Comparison of ENCODE assay signal across 14 cellular contexts in the genomic region with DNA sequence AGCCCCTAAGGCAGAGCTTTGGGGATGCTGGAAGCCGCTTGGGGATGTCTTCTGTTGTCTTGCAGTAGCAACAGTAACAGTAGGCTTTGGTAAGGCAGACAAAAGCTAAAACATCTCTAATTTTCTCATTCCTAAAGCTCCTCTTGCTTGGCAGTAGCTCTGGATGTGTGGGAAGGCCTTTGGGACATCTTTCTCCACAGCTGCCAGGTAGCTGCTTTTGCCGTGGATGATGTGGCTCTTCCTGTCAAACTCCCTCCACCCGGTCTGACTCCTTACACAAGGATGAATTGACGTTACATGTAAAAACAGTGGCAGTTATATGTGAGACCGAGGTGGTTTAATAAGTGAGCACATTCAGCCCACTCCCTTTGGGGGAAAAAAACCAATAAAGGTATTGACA.
"Had no signal": no experiment of that assay in that cellular context is flagged by ENCODE, and none has a peak within 500 bp of the region (broad histone marks: within the 10 kb centered on the region; RNA-seq: fewer than 3 reads in every experiment).

No MANE protein-coding gene starts in this region.

- H3K4me3 Mint-ChIP-seq: activated B cell treated with CpG ODN at 0.5 μM for 24 hours; activated CD4-positive, alpha-beta T cell treated with anti-CD3 and anti-CD28 coated beads, Interleukin-2, amount 10 ng/mL, durations not matched to agents 24 days and 14 days; activated naive CD8-positive, alpha-beta T cell treated with anti-CD3 and anti-CD28 coated beads for 36 hours; stimulated activated effector memory CD8-positive, alpha-beta T cell treated with anti-CD3 and anti-CD28 coated beads, Interleukin-12 subunit alpha, Interleukin-12 subunit beta, amount 100 ng/mL, for 72 hours had no signal

- ATAC-seq: naive thymus-derived CD8-positive, alpha-beta T cell had no signal

- DNase-seq: activated B cell treated with CpG ODN at 0.5 μM for 24 hours; activated CD8-positive, alpha-beta memory T cell treated with anti-CD3 and anti-CD28 coated beads for 24 hours; kidney had no signal

- H3K27ac ChIP-seq: brain microvascular endothelial cell, epithelial cell of prostate, gastroesophageal sphincter, left lung, right lobe of liver, tibial nerve, vagina had no signal

- H3K27me3 ChIP-seq: brain microvascular endothelial cell, gastroesophageal sphincter, left lung, right lobe of liver, tibial nerve, vagina had no signal

- H3K27me3 Mint-ChIP-seq: activated CD4-positive, alpha-beta T cell treated with anti-CD3 and anti-CD28 coated beads, Interleukin-2, amount 10 ng/mL, durations not matched to agents 24 days and 14 days; activated naive CD8-positive, alpha-beta T cell treated with anti-CD3 and anti-CD28 coated beads for 36 hours had no signal

- H3K27ac Mint-ChIP-seq: activated B cell treated with CpG ODN at 0.5 μM for 24 hours; activated CD4-positive, alpha-beta T cell treated with anti-CD3 and anti-CD28 coated beads, Interleukin-2, amount 10 ng/mL, durations not matched to agents 24 days and 14 days; activated naive CD8-positive, alpha-beta T cell treated with anti-CD3 and anti-CD28 coated beads for 36 hours; naive thymus-derived CD8-positive, alpha-beta T cell; stimulated activated effector memory CD8-positive, alpha-beta T cell treated with anti-CD3 and anti-CD28 coated beads, Interleukin-12 subunit alpha, Interleukin-12 subunit beta, amount 100 ng/mL, for 72 hours had no signal

- H3K4me1 ChIP-seq: gastroesophageal sphincter, right lobe of liver, vagina had no signal

- H3K36me3 ChIP-seq: brain microvascular endothelial cell, gastroesophageal sphincter, left lung, right lobe of liver, tibial nerve, vagina had no signal

- H3K36me3 Mint-ChIP-seq: activated naive CD8-positive, alpha-beta T cell treated with anti-CD3 and anti-CD28 coated beads for 36 hours; naive thymus-derived CD8-positive, alpha-beta T cell; stimulated activated effector memory CD8-positive, alpha-beta T cell treated with anti-CD3 and anti-CD28 coated beads, Interleukin-12 subunit alpha, Interleukin-12 subunit beta, amount 100 ng/mL, for 72 hours had no signal

- H3K4me1 Mint-ChIP-seq: activated CD4-positive, alpha-beta T cell treated with anti-CD3 and anti-CD28 coated beads, Interleukin-2, amount 10 ng/mL, durations not matched to agents 24 days and 14 days; activated naive CD8-positive, alpha-beta T cell treated with anti-CD3 and anti-CD28 coated beads for 36 hours; stimulated activated effector memory CD8-positive, alpha-beta T cell treated with anti-CD3 and anti-CD28 coated beads, Interleukin-12 subunit alpha, Interleukin-12 subunit beta, amount 100 ng/mL, for 72 hours had no signal

- H3K9me3 Mint-ChIP-seq: activated B cell treated with CpG ODN at 0.5 μM for 24 hours; activated CD4-positive, alpha-beta T cell treated with anti-CD3 and anti-CD28 coated beads, Interleukin-2, amount 10 ng/mL, durations not matched to agents 24 days and 14 days; activated naive CD8-positive, alpha-beta T cell treated with anti-CD3 and anti-CD28 coated beads for 36 hours had no signal

- H3K4me3 ChIP-seq: gastroesophageal sphincter, left lung, right lobe of liver, tibial nerve, vagina had no signal

- H3K9me3 ChIP-seq: gastroesophageal sphincter, left lung, right lobe of liver, tibial nerve, vagina had no signal
